21 cellular contexts compared by ENCODE assay signal in genomic region chr3:27805282-27805681, GRCh38.
"Had no signal": no experiment of that assay in that cellular context is flagged by ENCODE, and none has a peak within 500 bp of the region (broad histone marks: within the 10 kb centered on the region; RNA-seq: fewer than 3 reads in every experiment).

No MANE protein-coding gene starts in this region.

- H3K4me3 Mint-ChIP-seq: naive B cell had no signal

- ATAC-seq: left cardiac atrium, lower lobe of right lung, sciatic nerve had no signal

- DNase-seq: effector memory CD4-positive, alpha-beta T cell; foreskin fibroblast; head of caudate nucleus; kidney; left cardiac atrium; left ventricle myocardium inferior; lower lobe of right lung; mesenchymal stem cell; naive B cell; stimulated activated CD4-positive, alpha-beta T cell treated with anti-CD3 and anti-CD28 coated beads, Interleukin-2, amount 100 ng/mL, for 24 hours; stimulated activated CD4-positive, alpha-beta T cell treated with anti-CD3 and anti-CD28 coated beads, Interleukin-4, amount 100 ng/mL, for 4 hours; stimulated activated naive CD4-positive, alpha-beta T cell; thyroid gland; upper lobe of left lung; uterus had no signal

- H3K4me1 Mint-ChIP-seq: naive B cell had no signal

- H3K36me3 ChIP-seq: esophagus muscularis mucosa, left ventricle myocardium inferior, lower lobe of right lung, neutrophil, suprapubic skin, thyroid gland, upper lobe of left lung, uterus had no signal

- H3K79me2 ChIP-seq: hepatocyte had no signal

- H3K9me3 ChIP-seq: esophagus muscularis mucosa, left ventricle myocardium inferior, lower lobe of right lung, neutrophil, suprapubic skin, thyroid gland, upper lobe of left lung, uterus had no signal

- H3K27me3 Mint-ChIP-seq: naive B cell had no signal

- H3K27ac Mint-ChIP-seq: naive B cell had no signal

- H3K4me1 ChIP-seq: esophagus muscularis mucosa, left ventricle myocardium inferior, lower lobe of right lung, suprapubic skin, thyroid gland, upper lobe of left lung, uterus had no signal

- H3K4me2 ChIP-seq: hepatocyte had no signal

- H2AFZ ChIP-seq: hepatocyte had no signal

- H3K27ac ChIP-seq: epithelial cell of prostate, esophagus muscularis mucosa, hepatocyte, left ventricle myocardium inferior, lower lobe of right lung, neutrophil, suprapubic skin, thyroid gland, upper lobe of left lung, uterus had no signal

- H3K4me3 ChIP-seq: esophagus muscularis mucosa, hepatocyte, left ventricle myocardium inferior, lower lobe of right lung, suprapubic skin, thyroid gland, upper lobe of left lung, uterus had no signal

- H3K36me3 Mint-ChIP-seq: naive B cell had no signal

- H3K27me3 ChIP-seq: esophagus muscularis mucosa, hepatocyte, neutrophil, suprapubic skin, thyroid gland, upper lobe of left lung, uterus had no signal
